In genomic region chr12:108664338-108665258, GRCh38 we compare ENCODE assay signal across 8 cellular contexts. TPM values are rescaled to one million over a fixed set of nuclear protein-coding genes. Genes with fewer than 3 reads are reported as not detected.
A peak's percentile ranks its signal among the peaks of the same experiment; 100 is the strongest.
DNase-seq lines count a peak whose midpoint lies in the region; ATAC-seq and TF ChIP-seq lines count a peak whose summit lies in the region.

No MANE protein-coding gene starts in this region.

- no peaks in the 10 kb centered on the region for H3K9me3 Mint-ChIP-seq in activated T-helper 2 cell treated with anti-CD3 and anti-CD28 coated beads, Interferon-gamma antibody, Interleukin-2, Interleukin-4, amounts not matched to agents 10 μg/mL and 5 μg/mL and 100 μg/mL, durations not matched to agents 14 hours and 24 hours and 36 hours

- H3K9me3 ChIP-seq in Karpas-422 (ENCODE audit: low read length) = peaks cover 3% of the 10 kb centered on the region; the same call in 1 of the 2 replicates
- peaks cover 0 to 9% of the 10 kb centered on the region in 2 donors for H3K9me3 ChIP-seq in neuronal stem cell (replicated peaks in 1 of 2; ENCODE audit: control insufficient read depth in 2 of 2, insufficient read depth in 1 of 2, low read depth in 1 of 2, low read length in 2 of 2)

- WGBS in neuronal stem cell (ENCODE audit: extremely low coverage in 2 of 2, insufficient read length in 2 of 2, insufficient replicate concordance in 1 of 2), 2 donors = no CpG with 5 or more reads among the region's 5 CpGs

- no peak overlapping the region for H4K91ac ChIP-seq in neuronal stem cell (ENCODE audit: low read depth, low read length, poor library complexity)

- no peaks in the 10 kb centered on the region for H3K79me1 ChIP-seq in neuronal stem cell (ENCODE audit: low read depth, low read length)

- no peak overlapping the region for H3K4me3 Mint-ChIP-seq in activated T-helper 2 cell treated with anti-CD3 and anti-CD28 coated beads, Interferon-gamma antibody, Interleukin-2, Interleukin-4, amounts not matched to agents 10 μg/mL and 5 μg/mL and 100 μg/mL, durations not matched to agents 14 hours and 24 hours and 36 hours (ENCODE audit: low read depth)

- H3K18ac ChIP-seq in neuronal stem cell (ENCODE audit: low read length) = no peak overlapping the region

- intact Hi-C loops in activated T-helper 2 cell treated with anti-CD3 and anti-CD28 coated beads, Interferon-gamma antibody, Interleukin-2, Interleukin-4, amounts not matched to agents 10 μg/mL and 5 μg/mL and 100 μg/mL, durations not matched to agents 14 hours and 24 hours and 36 hours (cut with micrococcal nuclease) = loop anchor here (1.0 to 2.0 kb wide), 8 partner anchors 14 to 287 kb away; partner anchors contain the start of gene CORO1C

- H3K4me3 ChIP-seq in Karpas-422 (ENCODE audit: low read length) (peak overlapping the region; percentile 55), fibroblast of the aortic adventitia (ENCODE audit: low read depth, low read length) (no peak overlapping the region), neuronal stem cell (ENCODE audit: low read length in 2 of 2) (no peak overlapping the region)

- H2BK120ac ChIP-seq in neuronal stem cell (ENCODE audit: low read depth, low read length) = no peak overlapping the region

- H3K36me3 ChIP-seq in Karpas-422 (ENCODE audit: insufficient read depth, low read length) = no peaks in the 10 kb centered on the region
- peaks cover 5 to 43% of the 10 kb centered on the region in 2 donors for H3K36me3 ChIP-seq in neuronal stem cell (replicated peaks in 1 of 2; ENCODE audit: control insufficient read depth in 2 of 2, insufficient read depth in 2 of 2, low read length in 2 of 2)

- H3K27me3 ChIP-seq in Karpas-422 (ENCODE audit: low read length) = no peaks in the 10 kb centered on the region
- H3K27me3 ChIP-seq in neuronal stem cell (ENCODE audit: control insufficient read depth in 3 of 3, insufficient read depth in 3 of 3, low read depth in 1 of 3, low read length in 3 of 3) = no peaks in the 10 kb centered on the region

- peak overlapping the region; percentile 48 for H3K9ac ChIP-seq in Karpas-422 (ENCODE audit: low read length)
- H3K9ac ChIP-seq in neuronal stem cell (ENCODE audit: low read depth, low read length, poor library complexity) = no peak overlapping the region

- H3K4me2 ChIP-seq in Karpas-422 (ENCODE audit: low read depth, low read length, poor library complexity, severe bottlenecking) (peak overlapping the region; percentile 87), neuronal stem cell (ENCODE audit: insufficient read depth, low read length, poor library complexity, severe bottlenecking) (no peak overlapping the region)

- H2AK5ac ChIP-seq in neuronal stem cell (ENCODE audit: low read depth, low read length) = no peak overlapping the region

- H3K79me2 ChIP-seq in Karpas-422 (ENCODE audit: low read length) = no peaks in the 10 kb centered on the region

- no peaks in the 10 kb centered on the region for H3K9me2 ChIP-seq in Karpas-422 (replicated peaks; ENCODE audit: insufficient read depth, low read length)

- DNase-seq in Daoy (ENCODE audit: low read depth) = peak; percentile 91
- peak; percentile 93 for DNase-seq in Karpas-422
- DNase-seq in RPMI8226 = peak; percentile 87
- peak; percentile 75 for DNase-seq in activated T-helper 2 cell treated with anti-CD3 and anti-CD28 coated beads, Interferon-gamma antibody, Interleukin-2, Interleukin-4, amounts not matched to agents 10 μg/mL and 5 μg/mL and 100 μg/mL, durations not matched to agents 14 hours and 24 hours and 36 hours (ENCODE audit: low spot score)
- peak; percentile 97 for DNase-seq in fibroblast of the aortic adventitia (ENCODE audit: low read depth)
- DNase-seq in neuronal stem cell (ENCODE audit: low spot score) = peak; percentile 80
- DNase-seq in stromal cell of bone marrow (ENCODE audit: low read depth) = peak; percentile 93

- H2AFZ ChIP-seq in Karpas-422 (ENCODE audit: low read length) = no peak overlapping the region
- no peak overlapping the region for H2AFZ ChIP-seq in neuronal stem cell (ENCODE audit: low read length)

- peak overlapping the region; percentile 85 for H3K27ac Mint-ChIP-seq in activated T-helper 2 cell treated with anti-CD3 and anti-CD28 coated beads, Interferon-gamma antibody, Interleukin-2, Interleukin-4, amounts not matched to agents 10 μg/mL and 5 μg/mL and 100 μg/mL, durations not matched to agents 14 hours and 24 hours and 36 hours

- peaks cover 11% of the 10 kb centered on the region for H3K36me3 Mint-ChIP-seq in activated T-helper 2 cell treated with anti-CD3 and anti-CD28 coated beads, Interferon-gamma antibody, Interleukin-2, Interleukin-4, amounts not matched to agents 10 μg/mL and 5 μg/mL and 100 μg/mL, durations not matched to agents 14 hours and 24 hours and 36 hours (ENCODE audit: low read depth)

- no peak overlapping the region for H4K8ac ChIP-seq in neuronal stem cell (ENCODE audit: low read depth, low read length)

- TF ChIP-seq CTCF in fibroblast of the aortic adventitia (IDR thresholded peaks at IDR 0.05; ENCODE audit: insufficient read depth, low read length) = peak; percentile 97

- no peak overlapping the region for H3K23ac ChIP-seq in neuronal stem cell (ENCODE audit: low read depth, low read length, poor library complexity)

- H3K27me3 Mint-ChIP-seq in activated T-helper 2 cell treated with anti-CD3 and anti-CD28 coated beads, Interferon-gamma antibody, Interleukin-2, Interleukin-4, amounts not matched to agents 10 μg/mL and 5 μg/mL and 100 μg/mL, durations not matched to agents 14 hours and 24 hours and 36 hours (ENCODE audit: low read depth) = no peaks in the 10 kb centered on the region

- peaks cover 24% of the 10 kb centered on the region for H3K4me1 Mint-ChIP-seq in activated T-helper 2 cell treated with anti-CD3 and anti-CD28 coated beads, Interferon-gamma antibody, Interleukin-2, Interleukin-4, amounts not matched to agents 10 μg/mL and 5 μg/mL and 100 μg/mL, durations not matched to agents 14 hours and 24 hours and 36 hours (ENCODE audit: low read depth)

- no peak overlapping the region for H3K14ac ChIP-seq in neuronal stem cell (ENCODE audit: low read length)

- no peak overlapping the region for H3K4ac ChIP-seq in neuronal stem cell (ENCODE audit: low read length)

- no peak overlapping the region for H2BK15ac ChIP-seq in neuronal stem cell (ENCODE audit: low read length)

- peak; percentile 76 for ATAC-seq in GM21737 (IDR thresholded peaks at IDR 0.05; ENCODE audit: unreplicated experiment)

- H3K27ac ChIP-seq in Karpas-422 (ENCODE audit: low read length) = peak overlapping the region; percentile 91
- H3K27ac ChIP-seq in neuronal stem cell (replicated peaks; ENCODE audit: low read length) = no peak overlapping the region

- H4K20me1 ChIP-seq in Karpas-422 (ENCODE audit: insufficient read depth, low read depth, low read length) = peaks cover 15% of the 10 kb centered on the region; the same call in 1 of the 2 replicates

- peaks cover 51% of the 10 kb centered on the region for H3K4me1 ChIP-seq in Karpas-422 (ENCODE audit: low read length)
- peaks cover 10 to 28% of the 10 kb centered on the region in 2 donors for H3K4me1 ChIP-seq in neuronal stem cell (ENCODE audit: control insufficient read depth in 2 of 2, insufficient read depth in 1 of 2, low read depth in 1 of 2, low read length in 2 of 2)

- H2BK12ac ChIP-seq in neuronal stem cell (ENCODE audit: low read length) = no peak overlapping the region

- no peak overlapping the region for H2BK5ac ChIP-seq in neuronal stem cell (ENCODE audit: low read length)

RNA-seq across cellular contexts. Expression of gene SELPLG, which starts 30.9 kb away (rescaled TPM):
- total RNA-seq in Daoy (2014; rRNA removed; shearing (Covaris generic)) = 0.21 and 0.23 TPM in 2 replicates
- total RNA-seq in Karpas-422 (2014; rRNA removed; shearing (Covaris generic); ENCODE audit: low replicate concordance) = 0.97 and 2.5 TPM in 2 replicates
- total RNA-seq in activated T-helper 2 cell treated with anti-CD3 and anti-CD28 coated beads, Interferon-gamma antibody, Interleukin-2, Interleukin-4, amounts not matched to agents 10 μg/mL and 5 μg/mL and 100 μg/mL, durations not matched to agents 14 hours and 24 hours and 36 hours = 52.1 and 55.6 TPM in 2 replicates
- total RNA-seq in fibroblast of the aortic adventitia (ENCODE audit: low replicate concordance) = 0.57 and 1.5 TPM in 2 replicates
- polyA plus RNA-seq in neuronal stem cell (2013, experiment 1 of 2) = 0.11 TPM
- 0.15 TPM for polyA plus RNA-seq in neuronal stem cell (2013, experiment 2 of 2)

Comparison
In these comparisons a context has a peak if more than half of its experiments do, and no peak if none do; other contexts are left out.
1. RNA of gene SELPLG, which starts 30.9 kb away (total RNA-seq): 52.1 to 55.6 TPM in activated T-helper 2 cell treated with anti-CD3 and anti-CD28 coated beads, Interferon-gamma antibody, Interleukin-2, Interleukin-4, amounts not matched to agents 10 μg/mL and 5 μg/mL and 100 μg/mL, durations not matched to agents 14 hours and 24 hours and 36 hours; 0.57 to 1.5 TPM in fibroblast of the aortic adventitia, 0.97 to 2.5 TPM in Karpas-422 and 0.21 to 0.23 TPM in Daoy; every median in the first group is over 10 times any median in the second.
2. Peak in every context shown above with its lines, with median percentiles within 50 percentile points of each other: DNase-seq.